ENCODE assay signal across 1 cellular context in the genomic region with DNA sequence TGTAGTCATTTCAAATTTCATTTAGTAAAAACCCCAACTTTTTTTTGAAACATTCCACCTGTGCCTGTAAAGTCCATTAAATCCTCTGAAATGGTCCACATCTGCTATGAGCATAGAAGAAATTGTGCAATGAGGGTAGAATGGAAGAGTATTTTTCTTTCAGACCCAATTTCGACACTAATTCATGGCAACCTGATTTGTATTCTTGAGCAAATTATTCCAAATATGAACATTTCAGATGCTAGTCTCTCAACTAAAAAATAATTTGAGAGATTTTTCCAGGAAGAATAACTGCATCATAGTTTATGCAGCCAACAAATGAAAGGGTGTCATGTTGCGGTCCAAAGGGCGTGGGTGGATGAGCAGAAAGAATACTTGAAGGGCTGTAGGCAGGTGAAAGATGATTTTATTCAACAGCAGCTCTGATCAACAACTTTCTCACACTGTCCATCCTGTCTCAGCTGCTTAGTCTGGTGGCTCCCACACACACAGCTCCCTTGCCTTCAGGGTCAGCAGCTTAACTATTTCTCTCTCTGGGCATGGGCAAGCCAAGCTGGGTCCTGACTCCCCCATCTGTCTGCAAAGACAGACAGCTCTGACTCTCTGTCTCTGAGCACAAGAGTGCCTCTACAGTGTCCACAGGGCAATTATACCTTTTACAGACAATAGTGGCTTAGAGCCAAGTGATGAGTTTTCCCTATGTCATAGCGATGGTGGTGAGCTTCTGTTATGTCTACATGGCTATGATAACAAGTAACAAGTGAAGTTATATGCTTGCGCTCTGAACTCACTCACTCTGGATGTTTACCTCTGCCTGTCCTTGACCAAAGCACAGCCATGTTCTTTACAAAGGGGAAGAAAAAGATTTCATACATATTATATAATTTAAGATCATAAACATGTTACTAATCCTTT.
TF ChIP-seq lines count a peak whose summit lies in the region.

No MANE protein-coding gene starts in this region.

TF ChIP-seq in H1, 55 proteins besides CTCF, POLR2A, EP300 and RAD21:
- TF ChIP-seq TEAD4 (IDR thresholded peaks at IDR 0.05; ENCODE audit: low read depth, low read length) (no peak), SP4 (IDR thresholded peaks at IDR 0.05; ENCODE audit: low read length) (no peak), TBP (IDR thresholded peaks at IDR 0.05; ENCODE audit: low read depth, low read length) (no peak), CBX8 (IDR thresholded peaks at IDR 0.05; ENCODE audit: borderline replicate concordance, low read depth, low read length) (no peak), ZNF274 (IDR thresholded peaks at IDR 0.05; ENCODE audit: borderline replicate concordance, extremely low read depth, low read length) (no peak), POLR2AphosphoS5 (IDR thresholded peaks at IDR 0.05; ENCODE audit: low read depth, low read length) (no peak), CBX5 (IDR thresholded peaks at IDR 0.05; ENCODE audit: low read depth, low read length) (no peak), NANOG (IDR thresholded peaks at IDR 0.05; ENCODE audit: insufficient read depth, low read depth, low read length, poor library complexity, severe bottlenecking) (no peak), RBBP5 (IDR thresholded peaks at IDR 0.05; ENCODE audit: borderline replicate concordance, low read depth, low read length) (no peak), BCL11A (IDR thresholded peaks at IDR 0.05; ENCODE audit: low read depth in 2 of 2, low read length in 2 of 2) (no peak), CTBP2 (IDR thresholded peaks at IDR 0.05; ENCODE audit: borderline replicate concordance, insufficient read depth, insufficient read length, low read length) (no peak), SUZ12 (IDR thresholded peaks at IDR 0.05; ENCODE audit: low read length) (no peak), MAFK (IDR thresholded peaks at IDR 0.05; ENCODE audit: low read depth, low read length) (no peak), TAF1 (IDR thresholded peaks at IDR 0.05; ENCODE audit: low read depth, low read length) (no peak), SIN3A (conservative IDR thresholded peaks at IDR 0.05 in 1 of 2, IDR thresholded peaks at IDR 0.05 in 1 of 2; ENCODE audit: low read depth in 1 of 2, low read length in 2 of 2) (no peak)
- TF ChIP-seq, protein P1, sequence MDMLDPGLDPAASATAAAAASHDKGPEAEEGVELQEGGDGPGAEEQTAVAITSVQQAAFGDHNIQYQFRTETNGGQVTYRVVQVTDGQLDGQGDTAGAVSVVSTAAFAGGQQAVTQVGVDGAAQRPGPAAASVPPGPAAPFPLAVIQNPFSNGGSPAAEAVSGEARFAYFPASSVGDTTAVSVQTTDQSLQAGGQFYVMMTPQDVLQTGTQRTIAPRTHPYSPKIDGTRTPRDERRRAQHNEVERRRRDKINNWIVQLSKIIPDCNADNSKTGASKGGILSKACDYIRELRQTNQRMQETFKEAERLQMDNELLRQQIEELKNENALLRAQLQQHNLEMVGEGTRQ (IDR thresholded peaks at IDR 0.05; ENCODE audit: low read length): no peak
- TF ChIP-seq, protein P2, sequence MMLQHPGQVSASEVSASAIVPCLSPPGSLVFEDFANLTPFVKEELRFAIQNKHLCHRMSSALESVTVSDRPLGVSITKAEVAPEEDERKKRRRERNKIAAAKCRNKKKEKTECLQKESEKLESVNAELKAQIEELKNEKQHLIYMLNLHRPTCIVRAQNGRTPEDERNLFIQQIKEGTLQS (IDR thresholded peaks at IDR 0.05; ENCODE audit: insufficient read depth, low read depth, low read length): no peak
- TF ChIP-seq, protein P3, sequence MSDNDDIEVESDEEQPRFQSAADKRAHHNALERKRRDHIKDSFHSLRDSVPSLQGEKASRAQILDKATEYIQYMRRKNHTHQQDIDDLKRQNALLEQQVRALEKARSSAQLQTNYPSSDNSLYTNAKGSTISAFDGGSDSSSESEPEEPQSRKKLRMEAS (IDR thresholded peaks at IDR 0.05): no peak
TF ChIP-seq in H1: peak in this region for 0.
